In genomic region chr7:121016976-121017375, GRCh38 we compare ENCODE assay signal across 17 cellular contexts. TPM values are rescaled to one million over a fixed set of nuclear protein-coding genes. Genes with fewer than 3 reads are reported as not detected.
DNase-seq lines count a peak whose midpoint lies in the region; ATAC-seq and TF ChIP-seq lines count a peak whose summit lies in the region.
"Had no signal": no experiment of that assay in that cellular context is flagged by ENCODE, and none has a peak within 500 bp of the region (broad histone marks: within the 10 kb centered on the region; RNA-seq: fewer than 3 reads in every experiment).

No MANE protein-coding gene starts in this region.

- H3K27me3 ChIP-seq in stomach smooth muscle (ENCODE audit: control insufficient read depth in 1 of 2, insufficient read depth in 2 of 2, low read length in 2 of 2), result no peaks in the 10 kb centered on the region
- H3K27me3 ChIP-seq: pancreas had no signal

- H3K27ac Mint-ChIP-seq in chondrocyte (ENCODE audit: unreplicated experiment), result peak overlapping the region; percentile 86
- H3K27ac Mint-ChIP-seq in T-helper 2 cell treated with Interferon-gamma antibody and Interleukin-4, amounts not matched to agents 5 μg/mL and 100 μg/mL, for 36 hours, result no peak overlapping the region
- H3K27ac Mint-ChIP-seq: activated CD8-positive, alpha-beta memory T cell treated with anti-CD3 and anti-CD28 coated beads, Interleukin-2, amount 10 ng/mL, durations not matched to agents 7 days and 5 days; activated naive CD4-positive, alpha-beta T cell treated with anti-CD3 and anti-CD28 coated beads, Interleukin-2, amount 50 U/mL, for 72 hours; CD8-positive, alpha-beta T cell had no signal

- no peak overlapping the region for H3K4me3 Mint-ChIP-seq in chondrocyte (ENCODE audit: unreplicated experiment)
- no peak overlapping the region for H3K4me3 Mint-ChIP-seq in T-helper 2 cell treated with Interferon-gamma antibody and Interleukin-4, amounts not matched to agents 5 μg/mL and 100 μg/mL, for 36 hours
- H3K4me3 Mint-ChIP-seq: activated CD8-positive, alpha-beta memory T cell treated with anti-CD3 and anti-CD28 coated beads, Interleukin-2, amount 10 ng/mL, durations not matched to agents 7 days and 5 days; CD8-positive, alpha-beta T cell had no signal

- no peaks in the 10 kb centered on the region for H3K36me3 Mint-ChIP-seq in chondrocyte (ENCODE audit: low read depth)
- H3K36me3 Mint-ChIP-seq in T-helper 2 cell treated with Interferon-gamma antibody and Interleukin-4, amounts not matched to agents 5 μg/mL and 100 μg/mL, for 36 hours (ENCODE audit: low read depth), result no peaks in the 10 kb centered on the region
- H3K36me3 Mint-ChIP-seq: activated CD8-positive, alpha-beta memory T cell treated with anti-CD3 and anti-CD28 coated beads, Interleukin-2, amount 10 ng/mL, durations not matched to agents 7 days and 5 days; activated naive CD4-positive, alpha-beta T cell treated with anti-CD3 and anti-CD28 coated beads, Interleukin-2, amount 50 U/mL, for 72 hours; CD8-positive, alpha-beta T cell had no signal

- H3K9me3 Mint-ChIP-seq in chondrocyte (ENCODE audit: low read depth), result no peaks in the 10 kb centered on the region
- H3K9me3 Mint-ChIP-seq in T-helper 2 cell treated with Interferon-gamma antibody and Interleukin-4, amounts not matched to agents 5 μg/mL and 100 μg/mL, for 36 hours, result no peaks in the 10 kb centered on the region
- H3K9me3 Mint-ChIP-seq: activated naive CD4-positive, alpha-beta T cell treated with anti-CD3 and anti-CD28 coated beads, Interleukin-2, amount 50 U/mL, for 72 hours; CD8-positive, alpha-beta T cell had no signal

- H3K27me3 Mint-ChIP-seq in chondrocyte (ENCODE audit: low read depth), result no peaks in the 10 kb centered on the region
- H3K27me3 Mint-ChIP-seq in T-helper 2 cell treated with Interferon-gamma antibody and Interleukin-4, amounts not matched to agents 5 μg/mL and 100 μg/mL, for 36 hours (ENCODE audit: low read depth), result peaks cover 12% of the 10 kb centered on the region

- H3K9ac ChIP-seq in stomach smooth muscle (ENCODE audit: low read length in 2 of 2), result no peak overlapping the region

- no peak overlapping the region for H3K4me3 ChIP-seq in stomach smooth muscle (ENCODE audit: low read length in 2 of 2)
- H3K4me3 ChIP-seq: lung, pancreas had no signal

- no peaks in the 10 kb centered on the region for H3K9me3 ChIP-seq in stomach smooth muscle (ENCODE audit: control insufficient read depth in 2 of 2, low read length in 2 of 2)
- H3K9me3 ChIP-seq: pancreas had no signal

- DNase-seq in HCEC 1CT (peak; percentile 72), chondrocyte (ENCODE audit: low spot score) (no peak), iris pigment epithelial cell (ENCODE audit: low read depth) (peak; percentile 78), HUDEP-2 (lab: John Stamatoyannopoulos, UW; ENCODE audit: unreplicated experiment in 76 of 76) (no peak), epidermal melanocyte (ENCODE audit: insufficient read length, low spot score) (no peak)
- no peak for DNase-seq in T-helper 2 cell treated with Interferon-gamma antibody and Interleukin-4, amounts not matched to agents 5 μg/mL and 100 μg/mL, for 36 hours (ENCODE audit: low spot score)
- DNase-seq: activated CD8-positive, alpha-beta memory T cell treated with anti-CD3 and anti-CD28 coated beads, Interleukin-2, amount 10 ng/mL, durations not matched to agents 7 days and 5 days; CD8-positive, alpha-beta T cell; KG1; NCI-H748 treated with DMSO at 0.1 percent for 48 hours; pancreas; stimulated activated naive CD8-positive, alpha-beta T cell treated with anti-CD3 and anti-CD28 coated beads, Interleukin-15, Interleukin-2, amounts not matched to agents 100 U/mL and 50 U/mL, for 24 hours had no signal

- H3K4me1 Mint-ChIP-seq in chondrocyte (ENCODE audit: low read depth), result peaks cover 51% of the 10 kb centered on the region
- H3K4me1 Mint-ChIP-seq in T-helper 2 cell treated with Interferon-gamma antibody and Interleukin-4, amounts not matched to agents 5 μg/mL and 100 μg/mL, for 36 hours (ENCODE audit: low read depth), result no peaks in the 10 kb centered on the region
- H3K4me1 Mint-ChIP-seq: activated CD8-positive, alpha-beta memory T cell treated with anti-CD3 and anti-CD28 coated beads, Interleukin-2, amount 10 ng/mL, durations not matched to agents 7 days and 5 days had no signal

- H3K36me3 ChIP-seq in stomach smooth muscle (ENCODE audit: control insufficient read depth in 2 of 2, insufficient read depth in 2 of 2, low read length in 2 of 2), result no peaks in the 10 kb centered on the region
- H3K36me3 ChIP-seq: pancreas had no signal

- ATAC-seq in HG02623 (IDR thresholded peaks at IDR 0.05; ENCODE audit: unreplicated experiment), result no peak
- ATAC-seq: activated CD8-positive, alpha-beta memory T cell treated with anti-CD3 and anti-CD28 coated beads, Interleukin-2, amount 10 ng/mL, durations not matched to agents 7 days and 5 days; activated naive CD4-positive, alpha-beta T cell treated with anti-CD3 and anti-CD28 coated beads, Interleukin-2, amount 50 U/mL, for 72 hours; CD8-positive, alpha-beta T cell; stimulated activated naive CD8-positive, alpha-beta T cell treated with anti-CD3 and anti-CD28 coated beads, Interleukin-15, Interleukin-2, amounts not matched to agents 100 U/mL and 50 U/mL, for 24 hours had no signal

- peak overlapping the region; percentile 58 for H3K27ac ChIP-seq in stomach smooth muscle (ENCODE audit: low read length)
- H3K27ac ChIP-seq: pancreas, VCaP had no signal

- H3K4me1 ChIP-seq in stomach smooth muscle (ENCODE audit: control insufficient read depth, insufficient read depth, low read length), result peaks cover 29% of the 10 kb centered on the region
- H3K4me1 ChIP-seq: pancreas had no signal

- no peak for TF ChIP-seq CTCF in chondrocyte (IDR thresholded peaks at IDR 0.05)

RNA-seq across cellular contexts. Expression of gene CPED1, which starts 28.5 kb away (rescaled TPM):
- 2.8 to 4.9 TPM (median 4.0 TPM) in 3 replicates for total RNA-seq in chondrocyte
- total RNA-seq: activated naive CD4-positive, alpha-beta T cell treated with anti-CD3 and anti-CD28 coated beads, Interleukin-2, amount 50 U/mL, for 72 hours; CD8-positive, alpha-beta T cell had no signal

Comparison
In these comparisons a context has a peak if more than half of its experiments do, and no peak if none do; other contexts are left out.
1. DNase-seq: peak in HCEC 1CT (single experiment) and iris pigment epithelial cell (single experiment); none in chondrocyte (single experiment), HUDEP-2 (0 of 76), epidermal melanocyte (single experiment) and T-helper 2 cell treated with Interferon-gamma antibody and Interleukin-4, amounts not matched to agents 5 μg/mL and 100 μg/mL, for 36 hours (single experiment).